ENCODE assay signal across 1 cellular context in genomic region chr9:27468000-27468399, GRCh38.
TF ChIP-seq lines count a peak whose summit lies in the region.

No MANE protein-coding gene starts in this region.

TF ChIP-seq in WTC11, 78 proteins besides CTCF, POLR2A, EP300 and RAD21 (continued from another document):
- TF ChIP-seq E2F5 (CRISPR knock-in tag; IDR thresholded peaks at IDR 0.05), result no peak
- no peak for TF ChIP-seq ZNF671 (CRISPR knock-in tag; IDR thresholded peaks at IDR 0.05)
- no peak for TF ChIP-seq ELF4 (CRISPR knock-in tag; IDR thresholded peaks at IDR 0.05; ENCODE audit: low read depth)
- TF ChIP-seq HMGA2 (CRISPR knock-in tag; IDR thresholded peaks at IDR 0.05), result no peak
- no peak for TF ChIP-seq MYBL2 (CRISPR knock-in tag; IDR thresholded peaks at IDR 0.05)
- TF ChIP-seq ERG (CRISPR knock-in tag; IDR thresholded peaks at IDR 0.05), result no peak
- no peak for TF ChIP-seq HMGXB4 (CRISPR knock-in tag; IDR thresholded peaks at IDR 0.05)
- no peak for TF ChIP-seq ZNF138 (CRISPR knock-in tag; conservative IDR thresholded peaks at IDR 0.05)
